ENCODE assay signal across 7 cellular contexts in the genomic region with DNA sequence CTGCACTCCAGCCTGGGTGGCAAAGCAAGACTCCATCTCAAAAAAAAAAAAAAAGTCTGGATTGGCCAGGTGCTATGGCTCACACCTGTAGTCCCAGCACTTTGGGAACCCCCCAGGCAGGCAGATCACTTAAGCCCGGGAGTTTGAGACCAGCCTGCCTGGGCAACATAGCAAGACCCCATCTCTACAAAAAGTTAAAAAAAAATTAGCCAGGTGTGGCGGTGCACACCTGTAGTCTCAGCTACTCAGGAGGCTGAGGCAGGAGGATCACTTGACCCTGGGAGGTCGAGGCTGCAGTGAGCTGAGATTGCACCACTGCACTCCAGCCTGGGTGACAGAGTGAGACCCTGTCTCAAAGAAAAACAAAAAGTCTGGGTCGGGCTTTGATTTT. TPM values are rescaled to one million over a fixed set of nuclear protein-coding genes. Genes with fewer than 3 reads are reported as not detected.
DNase-seq lines count a peak whose midpoint lies in the region; ATAC-seq, FAIRE-seq and TF ChIP-seq lines count a peak whose summit lies in the region.
"Not testable (repeated sequence)": the region's sequence is repeated elsewhere in the genome, so short reads cannot be mapped to it uniquely, and the experiment has no call there.

No MANE protein-coding gene starts in this region.

- not testable (repeated sequence) for H2AFZ ChIP-seq in K562 (ENCODE audit: low read depth, low read length); HepG2 (ENCODE audit: low read length)

- peaks cover 24% of the 10 kb centered on the region for H3K36me3 Mint-ChIP-seq in activated T-cell treated with anti-CD3 and anti-CD28 coated beads, Interleukin-2, amount 50 U/mL, for 24 hours (ENCODE audit: low read depth)
- H3K36me3 Mint-ChIP-seq in stimulated activated naive CD8-positive, alpha-beta T cell treated with anti-CD3 and anti-CD28 coated beads, Interleukin-15, Interleukin-2, amounts not matched to agents 100 ng/mL and 50 ng/mL, for 24 hours (ENCODE audit: low read depth) = peaks cover 21% of the 10 kb centered on the region

- not testable (repeated sequence) for BruUV-seq in K562 (replicated peaks; lab: Mats Ljungman, UMichigan); HepG2 (replicated peaks; lab: Mats Ljungman, UMichigan)

- not testable (repeated sequence) for H3K9me1 ChIP-seq in K562 (ENCODE audit: control insufficient read depth, insufficient read depth, low read length)

- H3K27ac Mint-ChIP-seq in activated T-cell treated with anti-CD3 and anti-CD28 coated beads, Interleukin-2, amount 50 U/mL, for 24 hours = peak overlapping the region; percentile 63
- H3K27ac Mint-ChIP-seq in stimulated activated naive CD8-positive, alpha-beta T cell treated with anti-CD3 and anti-CD28 coated beads, Interleukin-15, Interleukin-2, amounts not matched to agents 100 ng/mL and 50 ng/mL, for 24 hours = peak overlapping the region; percentile 68

- H3K27me3 ChIP-seq in RWPE2 (ENCODE audit: insufficient read depth, poor library complexity, severe bottlenecking) = not testable (repeated sequence)
- H3K27me3 ChIP-seq in K562 (ENCODE audit: control insufficient read depth in 2 of 2, insufficient read depth in 2 of 2, low read length in 2 of 2) = peaks cover 22 to 41% of the 10 kb centered on the region in 2 experiments; a peak in 4 of 5 replicates
- H3K27me3 ChIP-seq in HepG2 (ENCODE audit: control insufficient read depth in 1 of 2, insufficient read depth in 2 of 2, low read length in 2 of 2) = peaks cover 8 to 40% of the 10 kb centered on the region in 2 experiments

- 66% methylated on average over 3 of the region's 4 CpGs for WGBS in A549 (ENCODE audit: missing lambda C conversion rate)
- 0% methylated on average over 4 of the region's 4 CpGs for WGBS in K562 (ENCODE audit: insufficient coverage, low coverage, missing lambda C conversion rate)
- WGBS in HepG2 (ENCODE audit: low lambda C conversion rate) = 47% methylated on average over 4 of the region's 4 CpGs

- H3K9me3 ChIP-seq in A549; HEK293 (ENCODE audit: control insufficient read depth, insufficient read depth, low read depth, low read length); RWPE2 (ENCODE audit: severe bottlenecking); K562 (replicated peaks; ENCODE audit: control insufficient read depth, insufficient read depth, low read depth, low read length); HepG2 (ENCODE audit: low read length): not testable (repeated sequence)

- CTCF ChIA-PET in A549 (lab: Yijun Ruan, JAX) = interaction anchor here (1.9 to 30.2 kb wide), 7 partner anchors 10 to 46 kb away, joined by 5 to 417 read pairs (median 15); no protein-coding TSS in a partner anchor
- CTCF ChIA-PET in HEK293 (lab: Yijun Ruan, JAX) = interaction anchor here (0.6 to 2.3 kb wide), 2 partner anchors 45 to 125 kb away, joined by 3 to 8 read pairs; no protein-coding TSS in a partner anchor
- CTCF ChIA-PET in K562 (lab: Yijun Ruan, JAX; ENCODE audit: low intra/inter-chr PET ratio); HepG2 (lab: Yijun Ruan, JAX; ENCODE audit: low intra/inter-chr PET ratio, low total read pairs): not testable (repeated sequence)

- not testable (repeated sequence) for H3K4me1 Mint-ChIP-seq in activated T-cell treated with anti-CD3 and anti-CD28 coated beads, Interleukin-2, amount 50 U/mL, for 24 hours (ENCODE audit: low read depth)
- H3K4me1 Mint-ChIP-seq in stimulated activated naive CD8-positive, alpha-beta T cell treated with anti-CD3 and anti-CD28 coated beads, Interleukin-15, Interleukin-2, amounts not matched to agents 100 ng/mL and 50 ng/mL, for 24 hours (ENCODE audit: low read depth) = peaks cover 16% of the 10 kb centered on the region

- not testable (repeated sequence) for ATAC-seq in A549; RWPE2 (ENCODE audit: low read depth); K562; HepG2

- DNase-seq in A549 (ENCODE audit: low read depth in 1 of 2, low spot score in 1 of 2); RWPE2 (ENCODE audit: low spot score); activated T-cell treated with anti-CD3 and anti-CD28 coated beads, Interleukin-2, amount 50 U/mL, for 24 hours; K562 (ENCODE audit: extremely low read depth in 1 of 4, low spot score in 3 of 4); HepG2 (ENCODE audit: low spot score): not testable (repeated sequence)

- H3K9me3 Mint-ChIP-seq in activated T-cell treated with anti-CD3 and anti-CD28 coated beads, Interleukin-2, amount 50 U/mL, for 24 hours; stimulated activated naive CD8-positive, alpha-beta T cell treated with anti-CD3 and anti-CD28 coated beads, Interleukin-15, Interleukin-2, amounts not matched to agents 100 ng/mL and 50 ng/mL, for 24 hours: not testable (repeated sequence)

- peaks cover 23% of the 10 kb centered on the region for H4K20me1 ChIP-seq in K562 (replicated peaks; ENCODE audit: control insufficient read depth, insufficient read depth, low read length)
- H4K20me1 ChIP-seq in HepG2 (ENCODE audit: insufficient read depth, low read length) = not testable (repeated sequence)

- POLR2A ChIA-PET in A549 (lab: Yijun Ruan, JAX) = interaction anchor here (2.0 to 6.3 kb wide), 3 partner anchors 19 to 47 kb away, joined by 6 to 52 read pairs (median 26); no protein-coding TSS in a partner anchor
- POLR2A ChIA-PET in HEK293 (lab: Yijun Ruan, JAX) = not testable (repeated sequence)
- POLR2A ChIA-PET in K562 (lab: Yijun Ruan, JAX) = interaction anchor here (0.7 to 3.8 kb wide), 7 partner anchors 10 to 46 kb away, joined by 3 to 18 read pairs (median 4); no protein-coding TSS in a partner anchor
- POLR2A ChIA-PET in HepG2 (lab: Yijun Ruan, JAX) = interaction anchor here (0.6 to 3.5 kb wide), 3 partner anchors 16 to 44 kb away, joined by 3 to 15 read pairs (median 10); no protein-coding TSS in a partner anchor

- not testable (repeated sequence) for H3K27me3 Mint-ChIP-seq in activated T-cell treated with anti-CD3 and anti-CD28 coated beads, Interleukin-2, amount 50 U/mL, for 24 hours; stimulated activated naive CD8-positive, alpha-beta T cell treated with anti-CD3 and anti-CD28 coated beads, Interleukin-15, Interleukin-2, amounts not matched to agents 100 ng/mL and 50 ng/mL, for 24 hours

- intact Hi-C loops in K562 (cut with micrococcal nuclease) = not testable (repeated sequence)
- intact Hi-C loops in HepG2 (cut with micrococcal nuclease; ENCODE audit: unreplicated experiment) = loop anchor here (5.0 kb wide), 1 partner anchor 49 kb away; no protein-coding TSS in a partner anchor

- FAIRE-seq in A549 (lab: Jason Lieb, UNC); K562 (lab: Jason Lieb, UNC); HepG2 (lab: Jason Lieb, UNC): not testable (repeated sequence)

- TF ChIP-seq POLR2A in A549 (IDR thresholded peaks at IDR 0.05; ENCODE audit: low read length); K562 (conservative IDR thresholded peaks at IDR 0.05); HepG2 (IDR thresholded peaks at IDR 0.05; ENCODE audit: insufficient read depth in 1 of 2, low read depth in 2 of 2, low read length in 2 of 2): not testable (repeated sequence)

- H3K4me3 Mint-ChIP-seq in activated T-cell treated with anti-CD3 and anti-CD28 coated beads, Interleukin-2, amount 50 U/mL, for 24 hours; stimulated activated naive CD8-positive, alpha-beta T cell treated with anti-CD3 and anti-CD28 coated beads, Interleukin-15, Interleukin-2, amounts not matched to agents 100 ng/mL and 50 ng/mL, for 24 hours: not testable (repeated sequence)

- not testable (repeated sequence) for TF ChIP-seq RAD21 in A549 (conservative IDR thresholded peaks at IDR 0.05 in 1 of 2, IDR thresholded peaks at IDR 0.05 in 1 of 2); K562 (CRISPR knock-in tag; conservative IDR thresholded peaks at IDR 0.05 in 1 of 2, IDR thresholded peaks at IDR 0.05 in 1 of 2); HepG2 (CRISPR knock-in tag; IDR thresholded peaks at IDR 0.05)

- H3K4me3 ChIP-seq in A549; HEK293 (ENCODE audit: low read depth, low read length); RWPE2 (ENCODE audit: severe bottlenecking); K562; HepG2 (replicated peaks in 1 of 3; ENCODE audit: insufficient read depth in 1 of 3, low read depth in 2 of 3, low read length in 3 of 3): not testable (repeated sequence)

- in situ Hi-C loops in K562 (cut with MboI); HepG2 (cut with HindIII; ENCODE audit: extremely low pct_ligation_motif_present, low pct_unique_long_range_greater_than_20kb): not testable (repeated sequence)

- H3K4me1 ChIP-seq in A549 (peaks cover 79% of the 10 kb centered on the region), RWPE2 (ENCODE audit: insufficient read depth, poor library complexity, severe bottlenecking) (peaks cover 13% of the 10 kb centered on the region), K562 (replicated peaks in 1 of 2; ENCODE audit: control insufficient read depth in 2 of 2, insufficient read depth in 2 of 2, low read length in 2 of 2) (peaks cover 0 to 46% of the 10 kb centered on the region in 2 experiments; a peak in 2 of 5 replicates), HepG2 (ENCODE audit: insufficient read depth, low read length) (peaks cover 68% of the 10 kb centered on the region)
- H3K4me1 ChIP-seq in HEK293 (ENCODE audit: control insufficient read depth, insufficient read depth, low read length) = not testable (repeated sequence)

- peak overlapping the region; percentile 97 to 99 for H3K27ac ChIP-seq in A549
- not testable (repeated sequence) for H3K27ac ChIP-seq in HEK293 (ENCODE audit: extremely low read depth, low read depth, low read length); K562 (ENCODE audit: extremely low read depth, low read depth, low read length); HepG2 (ENCODE audit: extremely low read length, insufficient read depth, low read length)
- peak overlapping the region; percentile 65 for H3K27ac ChIP-seq in RWPE2 (ENCODE audit: poor library complexity, severe bottlenecking)

- not testable (repeated sequence) for H3K9ac ChIP-seq in K562 (ENCODE audit: insufficient read depth in 1 of 2, low read depth in 2 of 2, low read length in 2 of 2); HepG2 (ENCODE audit: insufficient read depth, low read depth, low read length)

- TF ChIP-seq EP300 in A549 (IDR thresholded peaks at IDR 0.05); K562 (IDR thresholded peaks at IDR 0.05; ENCODE audit: low read length); HepG2 (IDR thresholded peaks at IDR 0.05; ENCODE audit: low read depth in 2 of 2, low read length in 2 of 2); HepG2 (CRISPR knock-in tag; IDR thresholded peaks at IDR 0.05; ENCODE audit: borderline replicate concordance): not testable (repeated sequence)

- H3K79me2 ChIP-seq in K562 (ENCODE audit: control insufficient read depth, insufficient read depth, low read length); HepG2 (ENCODE audit: insufficient read depth, low read length): not testable (repeated sequence)

- not testable (repeated sequence) for TF ChIP-seq CTCF in A549 (IDR thresholded peaks at IDR 0.05); HEK293 (tag by site-specific recombination; IDR thresholded peaks at IDR 0.05); RWPE2 (IDR thresholded peaks at IDR 0.05; ENCODE audit: poor library complexity, severe bottlenecking); K562 (IDR thresholded peaks at IDR 0.05 in 2 of 3, conservative IDR thresholded peaks at IDR 0.05 in 1 of 3; ENCODE audit: insufficient read depth in 2 of 3, low read depth in 1 of 3, low read length in 3 of 3); HepG2 (CRISPR knock-in tag; IDR thresholded peaks at IDR 0.05)

- H3K36me3 ChIP-seq in HEK293 (ENCODE audit: control insufficient read depth in 2 of 2, insufficient read depth in 1 of 2, low read length in 2 of 2) = not testable (repeated sequence)
- H3K36me3 ChIP-seq in RWPE2 (ENCODE audit: low read depth) = peaks cover 20% of the 10 kb centered on the region
- H3K36me3 ChIP-seq in K562 (ENCODE audit: control insufficient read depth, insufficient read depth, low read length) = peaks cover 18% of the 10 kb centered on the region; the same call in 2 of the 3 replicates
- peaks cover 15% of the 10 kb centered on the region in 2 experiments for H3K36me3 ChIP-seq in HepG2 (replicated peaks in 1 of 2; ENCODE audit: control insufficient read depth in 1 of 2, insufficient read depth in 2 of 2, low read length in 2 of 2)

- H3K4me2 ChIP-seq in A549 = 0 out of 3 replicates have a peak overlapping the region, but pooled peaks have one; percentile 12
- not testable (repeated sequence) for H3K4me2 ChIP-seq in K562 (ENCODE audit: insufficient read depth, low read length); HepG2 (ENCODE audit: low read depth, low read length)

RNA-seq across cellular contexts. Expression of a gene that starts 42.9 kb away (rescaled TPM):
- polyA plus RNA-seq in A549 (2011; rRNA removed) (265 and 326 TPM in 2 replicates), A549 (2017; fragmentation: RNase III; extraction: RNeasy Plus Mini Kit Qiagen cat#74134 plus additional on column Dnase treatment) (903 to 1,096 TPM (median 972 TPM) in 3 replicates), K562 (2011; rRNA removed) (14.2 and 19.4 TPM in 2 replicates), K562 (2014; fragmentation: Illumina TruSeq; extraction: Trizol) (97.4 and 161 TPM in 2 replicates), K562 (2014; fragmentation: Nextera tagmentation; extraction: Ambion mirVana) (1 to 10 TPM; 1.9 to 4.9 TPM), K562 (2014; rRNA removed) (78.0 and 83.8 TPM in 2 replicates), HepG2 (2011; rRNA removed) (79.6 and 84.0 TPM in 2 replicates)
- polyA plus RNA-seq in A549 (2012; cell fraction: cytosol; rRNA removed) = 971 and 1,312 TPM in 2 replicates
- polyA plus RNA-seq in A549 (2012; cell fraction: nucleus; rRNA removed) = 1,440 and 1,925 TPM in 2 replicates
- polyA minus RNA-seq in A549 (2011; rRNA and poly(A)+ RNA removed) = 237 and 354 TPM in 2 replicates
- total RNA-seq in K562 (2011; cell fraction: chromatin; rRNA removed; ENCODE audit: low replicate concordance) = 56.8 and 152 TPM in 2 replicates
- 157 and 188 TPM in 2 replicates for total RNA-seq in K562 (2011; cell fraction: nucleolus; rRNA removed)
- 147 and 156 TPM in 2 replicates for total RNA-seq in K562 (2011; cell fraction: nucleoplasm; rRNA removed)
- total RNA-seq in K562 (2014; rRNA removed) (60.8 and 75.7 TPM in 2 replicates), K562 (2014; rRNA removed; fragmentation: Illumina TruSeq; extraction: Trizol) (16.9 and 18.6 TPM in 2 replicates), K562 (2015; rRNA removed; fragmentation: Illumina TruSeq; extraction: Trizol) (18.2 and 21.2 TPM in 2 replicates), K562 (2021) (187 and 220 TPM in 2 replicates), HepG2 (2016; rRNA removed; fragmentation: Illumina TruSeq; extraction: Trizol) (84.4 and 155 TPM in 2 replicates)
- 25.5 and 34.2 TPM in 2 replicates for polyA plus RNA-seq in K562 (2011; cell fraction: cytosol; rRNA removed)
- polyA plus RNA-seq in K562 (2011; cell fraction: nucleus; rRNA removed) = 35.3 and 43.3 TPM in 2 replicates
- polyA plus RNA-seq in K562 (2012) = 65.7 and 239 TPM in 2 replicates
- polyA minus RNA-seq in K562 (2011; rRNA and poly(A)+ RNA removed) = 11.7 and 15.5 TPM in 2 replicates
- polyA minus RNA-seq in K562 (2011; cell fraction: cytosol; rRNA and poly(A)+ RNA removed) = 39.4 and 72.3 TPM in 2 replicates
- polyA minus RNA-seq in K562 (2011; cell fraction: nucleus; rRNA and poly(A)+ RNA removed) = 18.2 and 21.2 TPM in 2 replicates
- 20.4 and 21.0 TPM in 2 replicates for total RNA-seq in HepG2 (2016; cell fraction: cytosol; rRNA removed; fragmentation: Illumina TruSeq; extraction: Trizol; ENCODE audit: low read depth)
- 65.4 and 165 TPM in 2 replicates for total RNA-seq in HepG2 (2016; cell fraction: insoluble cytoplasmic fraction; rRNA removed; fragmentation: Illumina TruSeq; extraction: Trizol)
- total RNA-seq in HepG2 (2016; cell fraction: membrane; rRNA removed; fragmentation: Illumina TruSeq; extraction: Trizol) = 76.8 and 82.0 TPM in 2 replicates
- total RNA-seq in HepG2 (2016; cell fraction: nucleus; rRNA removed; fragmentation: Illumina TruSeq; extraction: Trizol) = 144 and 171 TPM in 2 replicates
- 58.4 and 80.8 TPM in 2 replicates for polyA plus RNA-seq in HepG2 (2011; cell fraction: cytosol; rRNA removed)
- polyA plus RNA-seq in HepG2 (2011; cell fraction: nucleus; rRNA removed) = 118 and 147 TPM in 2 replicates
- polyA plus RNA-seq in HepG2 (2012) = 135 and 207 TPM in 2 replicates
- 17.8 and 19.1 TPM in 2 replicates for polyA plus RNA-seq in HepG2 (2016; cell fraction: cytosol; fragmentation: Illumina TruSeq; extraction: Trizol; ENCODE audit: low read depth)
- 93.2 and 121 TPM in 2 replicates for polyA plus RNA-seq in HepG2 (2016; cell fraction: insoluble cytoplasmic fraction; fragmentation: Illumina TruSeq; extraction: Trizol; ENCODE audit: low read depth)
- 56.5 and 59.3 TPM in 2 replicates for polyA plus RNA-seq in HepG2 (2016; cell fraction: membrane; fragmentation: Illumina TruSeq; extraction: Trizol; ENCODE audit: low read depth)
- polyA plus RNA-seq in HepG2 (2016; cell fraction: nucleus; fragmentation: Illumina TruSeq; extraction: Trizol; ENCODE audit: insufficient read depth, low read depth) = 307 and 313 TPM in 2 replicates
- polyA minus RNA-seq in HepG2 (2011; rRNA and poly(A)+ RNA removed; ENCODE audit: low replicate concordance) = 157 and 170 TPM in 2 replicates
- 88.7 and 88.8 TPM in 2 replicates for polyA minus RNA-seq in HepG2 (2011; cell fraction: cytosol; rRNA and poly(A)+ RNA removed)
- 35.7 and 42.5 TPM in 2 replicates for polyA minus RNA-seq in HepG2 (2011; cell fraction: nucleus; rRNA and poly(A)+ RNA removed)
